11 cellular contexts compared by ENCODE assay signal in the genomic region with DNA sequence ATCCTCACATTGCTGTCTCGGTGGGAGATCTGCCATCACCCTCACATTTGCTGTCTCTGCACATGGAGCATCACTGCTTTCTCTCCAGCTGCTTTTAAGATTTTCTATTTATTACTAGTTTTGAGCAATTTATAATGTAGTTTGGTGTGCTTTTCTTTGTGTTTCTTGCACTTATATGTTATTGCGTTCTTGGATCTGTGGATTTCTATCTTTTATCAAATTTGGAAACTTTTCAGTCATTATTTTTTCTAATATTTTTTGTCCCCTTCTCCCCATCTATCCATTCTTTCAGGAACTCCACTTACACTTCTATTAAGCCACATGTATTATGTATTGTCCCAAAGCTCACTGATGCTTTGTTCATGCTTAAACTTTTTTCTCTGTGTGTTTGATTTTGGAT.
"Had no signal": no experiment of that assay in that cellular context is flagged by ENCODE, and none has a peak within 500 bp of the region (broad histone marks: within the 10 kb centered on the region; RNA-seq: fewer than 3 reads in every experiment).

No MANE protein-coding gene starts in this region.

- H3K4me2 ChIP-seq: GM23338 had no signal

- ATAC-seq: GM23338, HCT116 had no signal

- FAIRE-seq: H1, H54 had no signal

- H3K9me3 ChIP-seq: HAP-1 had no signal

- H3K4me1 ChIP-seq: HAP-1 had no signal

- H2AFZ ChIP-seq: GM23248, GM23338 had no signal

- H3K4me3 ChIP-seq: GM23248, GM23338, HAP-1 had no signal

- H3K27ac ChIP-seq: GM23248 had no signal

- DNase-seq: GM23248, GOT3, H7, H9, HCEC 1CT, HFFc6 had no signal

- H3K36me3 ChIP-seq: HAP-1 had no signal

- H3K9ac ChIP-seq: GM23248 had no signal
